ENCODE assay signal across 33 cellular contexts in the genomic region with DNA sequence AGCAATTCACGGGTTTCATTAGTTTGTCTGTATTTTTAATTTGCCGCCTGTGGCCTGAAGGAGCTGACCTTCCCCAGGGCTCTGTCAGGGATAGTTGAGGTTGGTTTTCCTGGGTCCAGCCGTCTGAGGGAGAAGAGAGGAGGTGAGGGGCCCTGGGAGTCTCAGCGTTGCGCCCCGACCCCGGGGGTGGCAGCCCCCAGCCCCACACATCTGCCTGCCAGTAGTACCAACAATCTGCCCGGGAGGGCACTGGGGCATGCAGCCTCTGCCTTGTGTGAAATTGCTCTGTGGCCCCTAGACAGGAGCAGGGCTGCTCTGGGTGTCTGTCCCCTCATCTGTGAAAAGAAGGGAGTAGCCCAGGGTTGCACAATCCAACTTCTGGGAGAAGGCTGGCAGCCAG. TPM values are rescaled to one million over a fixed set of nuclear protein-coding genes. Genes with fewer than 3 reads are reported as not detected.
"Had no signal": no experiment of that assay in that cellular context is flagged by ENCODE, and none has a peak within 500 bp of the region (broad histone marks: within the 10 kb centered on the region; RNA-seq: fewer than 3 reads in every experiment).

No MANE protein-coding gene starts in this region.

- H3K9me3 Mint-ChIP-seq: activated CD4-positive, alpha-beta memory T cell treated with anti-CD3 and anti-CD28 coated beads, Interleukin-2, amount 10 ng/mL, durations not matched to agents 7 days and 5 days; activated T-cell treated with anti-CD3 and anti-CD28 coated beads, Interleukin-2, amount 50 U/mL, for 72 hours; activated T-helper 17 cell treated with anti-CD3 and anti-CD28 coated beads, Interleukin-2, amount 50 U/mL, for 72 hours had no signal

- ATAC-seq: activated CD8-positive, alpha-beta memory T cell treated with anti-CD3 and anti-CD28 coated beads, Interleukin-2, amount 10 ng/mL, durations not matched to agents 7 days and 5 days; activated T-cell treated with anti-CD3 and anti-CD28 coated beads, Interleukin-2, amount 50 U/mL, for 72 hours; activated T-helper 17 cell treated with anti-CD3 and anti-CD28 coated beads, Interleukin-2, amount 50 U/mL, for 72 hours; Panc1 had no signal

- FAIRE-seq: colon had no signal

- H3K27ac ChIP-seq: adrenal gland, brain microvascular endothelial cell, cardiac muscle cell, KMS-11, SJCRH30, SK-N-MC, WERI-Rb-1 had no signal

- DNase-seq: activated CD4-positive, alpha-beta memory T cell treated with anti-CD3 and anti-CD28 coated beads, Interleukin-2, amount 10 ng/mL, durations not matched to agents 7 days and 5 days; activated CD4-positive, alpha-beta T cell treated with anti-CD3 and anti-CD28 coated beads for 1 hour; activated CD4-positive, alpha-beta T cell treated with anti-CD3 and anti-CD28 coated beads for 48 hours; activated CD4-positive, CD25-positive, alpha-beta regulatory T cell; activated CD8-positive, alpha-beta memory T cell treated with anti-CD3 and anti-CD28 coated beads for 24 hours; activated CD8-positive, alpha-beta memory T cell treated with anti-CD3 and anti-CD28 coated beads, Interleukin-2, amount 10 ng/mL, durations not matched to agents 7 days and 5 days; activated CD8-positive, alpha-beta memory T cell treated with anti-CD3 and anti-CD28 coated beads, Interleukin-2, amount 50 U/mL, for 48 hours; activated effector memory CD4-positive, alpha-beta T cell treated with anti-CD3 and anti-CD28 coated beads, Interleukin-2, amount 50 U/mL, for 16 hours; activated naive CD4-positive, alpha-beta T cell; activated naive CD4-positive, alpha-beta T cell treated with anti-CD3 and anti-CD28 coated beads, Interleukin-2, amount 50 U/mL, for 16 hours; activated T-cell treated with anti-CD3 and anti-CD28 coated beads, Interleukin-2, amount 50 U/mL, for 1 hour; activated T-cell treated with anti-CD3 and anti-CD28 coated beads, Interleukin-2, amount 50 U/mL, for 72 hours; adrenal gland; anterior cingulate cortex; brain microvascular endothelial cell; NCI-H1105; NCI-H1417 treated with DMSO at 0.1 percent for 48 hours; NCI-H187 treated with DMSO at 0.1 percent for 48 hours; NCI-H2081 treated with DMSO at 0.1 percent for 48 hours; NCI-H345; NCI-H524 treated with DMSO at 0.1 percent for 48 hours; SHP77; SJCRH30; T1000; WERI-Rb-1 had no signal

- H3K27me3 ChIP-seq: SJCRH30 had no signal

- H3K4me3 ChIP-seq: adrenal gland, cardiac muscle cell, SJCRH30, SK-N-MC had no signal

- H3K27ac Mint-ChIP-seq: activated CD4-positive, alpha-beta memory T cell treated with anti-CD3 and anti-CD28 coated beads, Interleukin-2, amount 10 ng/mL, durations not matched to agents 7 days and 5 days; activated CD8-positive, alpha-beta memory T cell treated with anti-CD3 and anti-CD28 coated beads, Interleukin-2, amount 10 ng/mL, durations not matched to agents 7 days and 5 days; activated T-cell treated with anti-CD3 and anti-CD28 coated beads, Interleukin-2, amount 50 U/mL, for 72 hours; activated T-helper 17 cell treated with anti-CD3 and anti-CD28 coated beads, Interleukin-2, amount 50 U/mL, for 72 hours had no signal

- H3K4me3 Mint-ChIP-seq: activated CD4-positive, alpha-beta memory T cell treated with anti-CD3 and anti-CD28 coated beads, Interleukin-2, amount 10 ng/mL, durations not matched to agents 7 days and 5 days; activated CD8-positive, alpha-beta memory T cell treated with anti-CD3 and anti-CD28 coated beads, Interleukin-2, amount 10 ng/mL, durations not matched to agents 7 days and 5 days; activated T-cell treated with anti-CD3 and anti-CD28 coated beads, Interleukin-2, amount 50 U/mL, for 72 hours; activated T-helper 17 cell treated with anti-CD3 and anti-CD28 coated beads, Interleukin-2, amount 50 U/mL, for 72 hours had no signal

- H3K9me3 ChIP-seq: adrenal gland, SJCRH30 had no signal

- H3K4me1 ChIP-seq: adrenal gland, SJCRH30 had no signal

- H3K36me3 ChIP-seq: adrenal gland, brain microvascular endothelial cell, cardiac muscle cell, SJCRH30, WERI-Rb-1 had no signal

- H3K9ac ChIP-seq: KMS-11 had no signal

- H3K4me2 ChIP-seq: KMS-11 had no signal

- H3K36me3 Mint-ChIP-seq: activated CD8-positive, alpha-beta memory T cell treated with anti-CD3 and anti-CD28 coated beads, Interleukin-2, amount 10 ng/mL, durations not matched to agents 7 days and 5 days had no signal

RNA-seq across cellular contexts. Expression of gene B3GAT1, which starts 6.6 kb away (rescaled TPM):
- total RNA-seq: LHCN-M2, RPMI7951, SJCRH30 had no signal
- polyA plus RNA-seq: cardiac muscle cell had no signal
